ENCODE assay signal across 8 cellular contexts in the genomic region with DNA sequence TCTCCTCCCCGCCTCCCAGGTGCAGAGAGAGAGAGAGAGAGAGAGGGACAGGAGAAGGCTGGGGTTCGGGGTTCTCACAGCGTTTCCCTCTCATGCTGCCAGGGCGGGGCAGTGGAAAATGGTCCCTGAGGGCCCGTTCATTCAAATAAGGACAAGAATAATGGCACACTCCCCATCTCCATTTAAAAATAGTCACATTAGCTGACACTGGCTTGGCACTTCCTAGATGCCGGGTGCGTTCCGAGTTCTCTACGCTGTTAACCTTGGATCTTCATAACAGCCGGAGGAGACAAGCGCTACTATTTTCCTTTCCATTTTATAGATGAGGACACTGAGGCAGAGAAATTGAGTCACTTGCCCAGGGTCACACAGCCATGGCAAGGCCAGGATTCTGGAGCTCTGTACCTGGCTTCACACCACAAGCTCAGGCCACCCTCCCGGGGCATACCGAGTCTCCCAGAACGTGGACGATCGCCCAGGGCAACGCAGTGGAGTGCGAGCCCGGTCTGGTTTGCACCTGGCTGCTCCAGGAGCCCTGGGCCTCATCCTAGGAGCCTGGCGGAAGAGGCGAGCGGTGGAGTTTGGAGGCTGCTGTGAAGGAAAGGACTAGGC. TPM values are rescaled to one million over a fixed set of nuclear protein-coding genes. Genes with fewer than 3 reads are reported as not detected.
DNase-seq lines count a peak whose midpoint lies in the region; ATAC-seq and TF ChIP-seq lines count a peak whose summit lies in the region.

No MANE protein-coding gene starts in this region.

- TF ChIP-seq CTCF in foreskin fibroblast (IDR thresholded peaks at IDR 0.05; ENCODE audit: low read depth, low read length), result no peak

- DNase-seq in T-cell (no peak), foreskin fibroblast (no peak), skeletal muscle cell (ENCODE audit: low read depth) (no peak), NCI-H510A (lab: John Stamatoyannopoulos, UW) (no peak), kidney tubule cell (ENCODE audit: low spot score) (no peak), NCI-H69 (lab: John Stamatoyannopoulos, UW) (no peak), SHP77 treated with DMSO at 0.1 percent for 48 hours (lab: John Stamatoyannopoulos, UW) (no peak)

- no peaks in the 10 kb centered on the region for H3K27me3 Mint-ChIP-seq in T-cell

- ATAC-seq in GM19438 (IDR thresholded peaks at IDR 0.05; ENCODE audit: low read depth, unreplicated experiment) (peak; percentile 4), T-cell (replicated peaks in 1 of 4) (peak in 1 of 4 experiments; percentile 5)

- CTCF ChIA-PET in T-cell (lab: Charles Lee), result interaction anchor here (0.6 to 2.0 kb wide), 9 partner anchors 29 to 505 kb away, joined by 3 to 19 read pairs (median 3); no protein-coding TSS in a partner anchor

- H3K4me3 ChIP-seq in foreskin fibroblast (ENCODE audit: low read depth in 1 of 2, low read length in 2 of 2) (peak overlapping the region; percentile 68 to 90), skeletal muscle cell (ENCODE audit: low read depth, low read length) (peak overlapping the region; percentile 84)

- H3K4me3 Mint-ChIP-seq in T-cell, result peak overlapping the region; percentile 89 to 100 (median 97)

- H3K4me1 Mint-ChIP-seq in T-cell, result peaks cover 48 to 53% (median 49%) of the 10 kb centered on the region in 3 donors

- peaks cover 3% of the 10 kb centered on the region for H3K36me3 Mint-ChIP-seq in T-cell

- POLR2A ChIA-PET in T-cell (lab: Charles Lee), result interaction anchor here in 1 of 2 donors (1.8 kb wide), 1 partner anchor 30 kb away, joined by 16 read pairs; no protein-coding TSS in a partner anchor

- peak overlapping the region; percentile 85 to 96 for H3K27ac Mint-ChIP-seq in T-cell

- H3K9me3 Mint-ChIP-seq in T-cell, result no peaks in the 10 kb centered on the region

RNA-seq across cellular contexts. Expression of a gene that starts 0.6 kb away (rescaled TPM):
- 10 to 100 TPM; 49.3 to 72.5 (median 63.6) TPM for total RNA-seq in T-cell
